14 cellular contexts compared by ENCODE assay signal in the genomic region with DNA sequence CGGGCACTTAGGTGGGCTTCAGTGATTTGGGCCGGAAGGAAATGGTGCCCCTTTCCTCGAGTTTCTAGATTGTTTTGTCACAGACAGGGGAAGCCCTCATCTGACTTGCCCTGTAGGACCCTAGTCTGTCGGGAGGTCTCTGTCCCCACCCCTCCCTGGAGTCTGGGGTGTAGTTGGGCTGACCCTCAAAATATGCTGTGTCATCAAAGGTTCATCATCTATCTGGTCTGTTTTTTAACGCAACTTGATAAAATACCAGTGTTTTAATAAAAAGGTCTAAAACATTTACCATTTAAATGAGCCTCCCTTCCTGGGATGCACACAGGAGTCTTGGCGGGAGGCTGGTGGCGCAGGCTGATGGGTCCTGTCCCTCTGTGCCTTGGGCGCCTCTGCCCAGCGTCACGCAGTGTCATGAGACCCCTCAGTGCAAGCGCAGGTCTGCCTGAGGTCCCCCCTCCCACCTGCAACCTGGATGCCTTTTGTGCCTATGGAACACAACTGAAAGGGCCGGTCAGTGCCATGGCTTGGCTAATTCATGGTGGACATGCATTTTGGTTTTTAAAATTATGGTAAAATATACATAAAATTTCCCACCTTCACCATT.
DNase-seq lines count a peak whose midpoint lies in the region; ATAC-seq, FAIRE-seq and TF ChIP-seq lines count a peak whose summit lies in the region.
"Had no signal": no experiment of that assay in that cellular context is flagged by ENCODE, and none has a peak within 500 bp of the region (broad histone marks: within the 10 kb centered on the region; RNA-seq: fewer than 3 reads in every experiment).

No MANE protein-coding gene starts in this region.

- H2BK15ac ChIP-seq in neuronal stem cell (ENCODE audit: low read length) = no peak overlapping the region

- H4K8ac ChIP-seq in neuronal stem cell (ENCODE audit: low read depth, low read length) = no peak overlapping the region

- no peak overlapping the region for H4K91ac ChIP-seq in neuronal stem cell (ENCODE audit: low read depth, low read length, poor library complexity)

- ATAC-seq in A549 = no peak
- ATAC-seq: CD8-positive, alpha-beta T cell; K562 had no signal

- H3K4me3 ChIP-seq in A549 = no peak overlapping the region
- H3K4me3 ChIP-seq in BLaER1 treated with 17β-estradiol and CSF1 and Interleukin-3, amounts not matched to agents 10 nM and 100 nM = no peak overlapping the region
- H3K4me3 ChIP-seq in OCI-LY1 (ENCODE audit: low read depth, low read length, poor library complexity, severe bottlenecking) = no peak overlapping the region
- H3K4me3 ChIP-seq in neuronal stem cell (ENCODE audit: low read length in 2 of 2) = no peak overlapping the region
- H3K4me3 ChIP-seq: HAP-1, K562 had no signal

- FAIRE-seq in A549 (lab: Jason Lieb, UNC) = no peak
- FAIRE-seq: GM19239, K562 had no signal

- H2BK12ac ChIP-seq in neuronal stem cell (ENCODE audit: low read length) = no peak overlapping the region

- peak overlapping the region; percentile 67 for H2AK5ac ChIP-seq in neuronal stem cell (ENCODE audit: low read depth, low read length)

- in situ Hi-C loops in ACHN (cut with HindIII; ENCODE audit: low pct_ligation_motif_present, low pct_unique_long_range_greater_than_20kb, low sequenced_read_pairs) = no loop called here

- no peaks in the 10 kb centered on the region for H3F3A ChIP-seq in OCI-LY1 (ENCODE audit: insufficient read depth, low read length)

- no peak overlapping the region for H3K27ac ChIP-seq in A549
- H3K27ac ChIP-seq in BLaER1 treated with 17β-estradiol and CSF1 and Interleukin-3, amounts not matched to agents 10 nM and 100 nM = peak overlapping the region in 5 of 11 experiments; percentile 54 to 75 (median 66); a peak in 6 of 22 replicates
- peak overlapping the region; percentile 73 for H3K27ac ChIP-seq in OCI-LY1 (ENCODE audit: low read depth, low read length, poor library complexity, severe bottlenecking)
- no peak overlapping the region for H3K27ac ChIP-seq in neuronal stem cell (replicated peaks; ENCODE audit: low read length)

- H3K4me1 ChIP-seq in A549 (no peaks in the 10 kb centered on the region), OCI-LY1 (ENCODE audit: insufficient read depth, low read length, severe bottlenecking) (peaks cover 54% of the 10 kb centered on the region), neuronal stem cell (ENCODE audit: control insufficient read depth in 2 of 2, insufficient read depth in 1 of 2, low read depth in 1 of 2, low read length in 2 of 2) (no peaks in the 10 kb centered on the region)
- H3K4me1 ChIP-seq in BLaER1 treated with 17β-estradiol and CSF1 and Interleukin-3, amounts not matched to agents 10 nM and 100 nM = peaks cover 8 to 69% (median 33%) of the 10 kb centered on the region in 10 experiments; a peak in 19 of 20 replicates
- H3K4me1 ChIP-seq: HAP-1 had no signal

- TF ChIP-seq POLR2A in A549 (IDR thresholded peaks at IDR 0.05; ENCODE audit: low read length) = no peak

- H3K9ac ChIP-seq in BLaER1 treated with 17β-estradiol and CSF1 and Interleukin-3, amounts not matched to agents 10 nM and 100 nM = peak overlapping the region in 1 of 11 experiments; percentile 54; a peak in 2 of 22 replicates
- H3K9ac ChIP-seq in OCI-LY1 (ENCODE audit: low read length) (no peak overlapping the region; the same call in 1 of the 2 replicates), neuronal stem cell (ENCODE audit: low read depth, low read length, poor library complexity) (no peak overlapping the region)

- H3K79me1 ChIP-seq in neuronal stem cell (ENCODE audit: low read depth, low read length) = peaks cover 1% of the 10 kb centered on the region

- H3K27me3 ChIP-seq in BLaER1 treated with 17β-estradiol and CSF1 and Interleukin-3, amounts not matched to agents 10 nM and 100 nM = no peaks in the 10 kb centered on the region
- no peaks in the 10 kb centered on the region for H3K27me3 ChIP-seq in OCI-LY1 (ENCODE audit: insufficient read depth, low read length)
- H3K27me3 ChIP-seq in neuronal stem cell (ENCODE audit: control insufficient read depth in 3 of 3, insufficient read depth in 3 of 3, low read depth in 1 of 3, low read length in 3 of 3) = no peaks in the 10 kb centered on the region

- CTCF ChIA-PET in A549 (lab: Yijun Ruan, JAX) = no interaction called here

- H3K79me2 ChIP-seq in OCI-LY1 (ENCODE audit: insufficient read depth, low read length) = peaks cover 3% of the 10 kb centered on the region; the same call in 1 of the 2 replicates

- peak overlapping the region; percentile 42 for H3K18ac ChIP-seq in neuronal stem cell (ENCODE audit: low read length)

- no peak for TF ChIP-seq RAD21 in A549 (conservative IDR thresholded peaks at IDR 0.05 in 1 of 2, IDR thresholded peaks at IDR 0.05 in 1 of 2)

- peaks cover 0 to 28% (median 19%) of the 10 kb centered on the region in 11 experiments; a peak in 12 of 22 replicates for H3K36me3 ChIP-seq in BLaER1 treated with 17β-estradiol and CSF1 and Interleukin-3, amounts not matched to agents 10 nM and 100 nM
- H3K36me3 ChIP-seq in OCI-LY1 (ENCODE audit: insufficient read depth, low read length) (no peaks in the 10 kb centered on the region; the same call in none of the 2 replicates), neuronal stem cell (replicated peaks in 1 of 2; ENCODE audit: control insufficient read depth in 2 of 2, insufficient read depth in 2 of 2, low read length in 2 of 2) (no peaks in the 10 kb centered on the region)
- H3K36me3 ChIP-seq: HAP-1 had no signal

- H2AFZ ChIP-seq in OCI-LY1 (ENCODE audit: low read length) (no peak overlapping the region), neuronal stem cell (ENCODE audit: low read length) (no peak overlapping the region)

- H3K14ac ChIP-seq in neuronal stem cell (ENCODE audit: low read length) = peak overlapping the region; percentile 15

- DNase-seq in A549 (ENCODE audit: low read depth in 1 of 2, low spot score in 1 of 2) = no peak
- no peak for DNase-seq in neuronal stem cell (ENCODE audit: low spot score)
- DNase-seq in ACHN = no peak
- DNase-seq in cerebellar nuclear complex (lab: John Stamatoyannopoulos, UW) = no peak
- DNase-seq: AML-193; Calu3; CD8-positive, alpha-beta T cell; DMS79 treated with DMSO at 0.1 percent for 48 hours; GF-D8 had no signal

- TF ChIP-seq EP300 in A549 (IDR thresholded peaks at IDR 0.05) = no peak

- H3K9me3 ChIP-seq in A549 (no peaks in the 10 kb centered on the region), OCI-LY1 (ENCODE audit: low read length) (no peaks in the 10 kb centered on the region), neuronal stem cell (replicated peaks in 1 of 2; ENCODE audit: control insufficient read depth in 2 of 2, insufficient read depth in 1 of 2, low read depth in 1 of 2, low read length in 2 of 2) (peaks cover 0 to 1% of the 10 kb centered on the region in 2 donors)
- peaks cover 17 to 45% (median 29%) of the 10 kb centered on the region in 11 experiments for H3K9me3 ChIP-seq in BLaER1 treated with 17β-estradiol and CSF1 and Interleukin-3, amounts not matched to agents 10 nM and 100 nM (replicated peaks in 1 of 11)
- H3K9me3 ChIP-seq: HAP-1 had no signal

- peaks cover 0 to 4% (median 0%) of the 10 kb centered on the region in 11 experiments; a peak in 1 of 22 replicates for H4K20me1 ChIP-seq in BLaER1 treated with 17β-estradiol and CSF1 and Interleukin-3, amounts not matched to agents 10 nM and 100 nM
- no peaks in the 10 kb centered on the region for H4K20me1 ChIP-seq in OCI-LY1 (ENCODE audit: insufficient read depth, low read length)

- H2BK120ac ChIP-seq in neuronal stem cell (ENCODE audit: low read depth, low read length) = no peak overlapping the region

- H3K23ac ChIP-seq in neuronal stem cell (ENCODE audit: low read depth, low read length, poor library complexity) = no peak overlapping the region

- TF ChIP-seq CTCF in A549 (IDR thresholded peaks at IDR 0.05) = no peak
- TF ChIP-seq CTCF in OCI-LY1 (IDR thresholded peaks at IDR 0.05; ENCODE audit: low read length) = no peak

- H2BK5ac ChIP-seq in neuronal stem cell (ENCODE audit: low read length) = no peak overlapping the region

- POLR2A ChIA-PET in A549 (lab: Yijun Ruan, JAX) = no interaction called here

- no peak overlapping the region for H3K4ac ChIP-seq in neuronal stem cell (ENCODE audit: low read length)

- 27% methylated on average over 12 of the region's 12 CpGs for WGBS in A549 (ENCODE audit: missing lambda C conversion rate)
- WGBS in neuronal stem cell (ENCODE audit: extremely low coverage in 2 of 2, insufficient read length in 2 of 2, insufficient replicate concordance in 1 of 2), 2 donors = no CpG with 5 or more reads among the region's 12 CpGs

- no peaks in the 10 kb centered on the region for H3K9me2 ChIP-seq in OCI-LY1 (ENCODE audit: low read depth, low read length)

- H3K4me2 ChIP-seq in A549 (no peak overlapping the region), OCI-LY1 (ENCODE audit: low read length) (peak overlapping the region; percentile 46; the same call in 1 of the 2 replicates), neuronal stem cell (ENCODE audit: insufficient read depth, low read length, poor library complexity, severe bottlenecking) (no peak overlapping the region)
- H3K4me2 ChIP-seq in BLaER1 treated with 17β-estradiol and CSF1 and Interleukin-3, amounts not matched to agents 10 nM and 100 nM = peak overlapping the region in 9 of 11 experiments; percentile 39 to 78 (median 72); a peak in 13 of 22 replicates

TF ChIP-seq in A549, 52 proteins besides CTCF, POLR2A, EP300 and RAD21 (continues in another document):
- no peak for TF ChIP-seq ESRRA (IDR thresholded peaks at IDR 0.05; ENCODE audit: borderline replicate concordance, low read length)
- TF ChIP-seq HOXB13 (CRISPR knock-in tag; IDR thresholded peaks at IDR 0.05; ENCODE audit: low read depth) = no peak
- TF ChIP-seq SREBF2 (IDR thresholded peaks at IDR 0.05) = no peak
- TF ChIP-seq RNF2 (IDR thresholded peaks at IDR 0.05; ENCODE audit: borderline replicate concordance, low read depth) = no peak
- no peak for TF ChIP-seq ZSCAN20 (CRISPR knock-in tag; IDR thresholded peaks at IDR 0.05)
- no peak for TF ChIP-seq CHD4 (IDR thresholded peaks at IDR 0.05; ENCODE audit: borderline replicate concordance)
- TF ChIP-seq MAFK (IDR thresholded peaks at IDR 0.05; ENCODE audit: partially characterized antibody) = peak; percentile 72

Comparison
In these comparisons a context has a peak if more than half of its experiments do, and no peak if none do; other contexts are left out.
1. H3K4me2 ChIP-seq: peak in BLaER1 treated with 17β-estradiol and CSF1 and Interleukin-3, amounts not matched to agents 10 nM and 100 nM (9 of 11) and OCI-LY1 (single experiment); none in A549 (single experiment) and neuronal stem cell (single experiment).